8 cellular contexts compared by ENCODE assay signal in genomic region chrX:12944452-12944851, GRCh38. TPM values are rescaled to one million over a fixed set of nuclear protein-coding genes. Genes with fewer than 3 reads are reported as not detected.
"Had no signal": no experiment of that assay in that cellular context is flagged by ENCODE, and none has a peak within 500 bp of the region (broad histone marks: within the 10 kb centered on the region; RNA-seq: fewer than 3 reads in every experiment).

No MANE protein-coding gene starts in this region.

RNA-seq across cellular contexts. Expression of gene TMSB4X, which starts 30.5 kb away (rescaled TPM):
- total RNA-seq: SK-MEL-5 had no signal

RNA-seq across cellular contexts. Expression of gene TLR8, which starts 38.0 kb away (rescaled TPM):
- total RNA-seq: LHCN-M2, MCF 10A, NCI-H460, OCI-LY7, PC-9, RPMI7951, SJCRH30, SK-MEL-5 had no signal
